22 cellular contexts compared by ENCODE assay signal in genomic region chr11:7981758-7982157, GRCh38. TPM values are rescaled to one million over a fixed set of nuclear protein-coding genes. Genes with fewer than 3 reads are reported as not detected.
DNase-seq lines count a peak whose midpoint lies in the region; ATAC-seq and TF ChIP-seq lines count a peak whose summit lies in the region.
"Had no signal": no experiment of that assay in that cellular context is flagged by ENCODE, and none has a peak within 500 bp of the region (broad histone marks: within the 10 kb centered on the region; RNA-seq: fewer than 3 reads in every experiment).

No MANE protein-coding gene starts in this region.

- BruUV-seq in mammary epithelial cell (replicated peaks; lab: Mats Ljungman, UMichigan) = TSS peak; percentile 68
- no TSS peak for BruUV-seq in PC-3 (replicated peaks; lab: Mats Ljungman, UMichigan)

- peak overlapping the region; percentile 76 for H3K18ac ChIP-seq in mesendoderm (ENCODE audit: low read length)
- H3K18ac ChIP-seq in trophoblast cell (ENCODE audit: low read length) = no peak overlapping the region

- no peak overlapping the region for H3K4ac ChIP-seq in mesendoderm (ENCODE audit: low read depth, low read length)
- H3K4ac ChIP-seq in trophoblast cell (ENCODE audit: low read depth, low read length) = no peak overlapping the region

- dilution Hi-C loops in mammary epithelial cell (cut with HindIII; ENCODE audit: low sequenced_read_pairs) = no loop called here

- H3K56ac ChIP-seq in mesendoderm (ENCODE audit: low read length) = no peak overlapping the region

- H3K4me1 ChIP-seq in mammary epithelial cell (ENCODE audit: insufficient read depth, low read length) = peaks cover 23% of the 10 kb centered on the region
- no peaks in the 10 kb centered on the region for H3K4me1 ChIP-seq in breast epithelium
- peaks cover 19% of the 10 kb centered on the region for H3K4me1 ChIP-seq in PC-3 (ENCODE audit: insufficient read depth, low read length)
- H3K4me1 ChIP-seq in mesendoderm (ENCODE audit: control insufficient read depth, low read depth, low read length) = peaks cover 3% of the 10 kb centered on the region
- peaks cover 0 to 2% of the 10 kb centered on the region in 2 experiments for H3K4me1 ChIP-seq in trophoblast cell (ENCODE audit: control insufficient read depth in 1 of 2, insufficient read depth in 2 of 2, low read length in 2 of 2)
- H3K4me1 ChIP-seq in heart left ventricle = peaks cover 0 to 8% (median 3%) of the 10 kb centered on the region in 12 donors

- H2BK12ac ChIP-seq in trophoblast cell (ENCODE audit: low read length) = peak overlapping the region; percentile 44

- H3K4me3 ChIP-seq in mammary epithelial cell (replicated peaks in 1 of 3; ENCODE audit: insufficient read depth in 1 of 3, low read depth in 2 of 3, low read length in 3 of 3) = no peak overlapping the region
- H3K4me3 ChIP-seq in breast epithelium = no peak overlapping the region
- H3K4me3 ChIP-seq in PC-3 (ENCODE audit: low read length) = no peak overlapping the region
- no peak overlapping the region for H3K4me3 ChIP-seq in mesendoderm (ENCODE audit: low read length)
- no peak overlapping the region for H3K4me3 ChIP-seq in trophoblast cell (ENCODE audit: low read depth, low read length)
- no peak overlapping the region for H3K4me3 ChIP-seq in heart left ventricle
- H3K4me3 ChIP-seq: A549, BLaER1, GM12878, HAP-1 had no signal

- TF ChIP-seq CTCF in mammary epithelial cell (conservative IDR thresholded peaks at IDR 0.05 in 1 of 2, IDR thresholded peaks at IDR 0.05 in 1 of 2; ENCODE audit: extremely low read depth in 1 of 2, insufficient read depth in 1 of 2, low read depth in 1 of 2, low read length in 2 of 2) (no peak), breast epithelium (IDR thresholded peaks at IDR 0.05) (no peak), PC-3 (conservative IDR thresholded peaks at IDR 0.05; ENCODE audit: low read depth, low read length) (no peak), heart left ventricle (IDR thresholded peaks at IDR 0.05) (no peak)

- H3K4me2 ChIP-seq in mammary epithelial cell (ENCODE audit: insufficient read depth, low read depth, low read length) = no peak overlapping the region
- no peak overlapping the region for H3K4me2 ChIP-seq in PC-3 (ENCODE audit: low read length)
- no peak overlapping the region for H3K4me2 ChIP-seq in mesendoderm (ENCODE audit: low read length)
- H3K4me2 ChIP-seq in trophoblast cell (ENCODE audit: low read length) = no peak overlapping the region
- H3K4me2 ChIP-seq: A549, BLaER1 had no signal

- H4K20me1 ChIP-seq in mammary epithelial cell (ENCODE audit: insufficient read depth, low read length) (no peaks in the 10 kb centered on the region), PC-3 (ENCODE audit: low read length) (no peaks in the 10 kb centered on the region)
- H4K20me1 ChIP-seq: BLaER1 had no signal

- H4K8ac ChIP-seq in mesendoderm (ENCODE audit: low read depth, low read length) (no peak overlapping the region), trophoblast cell (ENCODE audit: low read depth, low read length) (no peak overlapping the region)

- H3K36me3 ChIP-seq in mammary epithelial cell (ENCODE audit: insufficient read depth, low read length) (no peaks in the 10 kb centered on the region), breast epithelium (no peaks in the 10 kb centered on the region), PC-3 (ENCODE audit: low read depth, low read length) (no peaks in the 10 kb centered on the region), mesendoderm (ENCODE audit: control insufficient read depth, insufficient read depth, low read length) (no peaks in the 10 kb centered on the region), trophoblast cell (ENCODE audit: control insufficient read depth in 1 of 2, insufficient read depth in 2 of 2, low read length in 2 of 2) (no peaks in the 10 kb centered on the region), heart left ventricle (no peaks in the 10 kb centered on the region)
- H3K36me3 ChIP-seq: BLaER1, HAP-1 had no signal

- ATAC-seq in PC-3 (no peak), heart left ventricle (no peak), HG03439 (IDR thresholded peaks at IDR 0.05; ENCODE audit: unreplicated experiment) (no peak), HG02852 (IDR thresholded peaks at IDR 0.05; ENCODE audit: unreplicated experiment) (no peak)
- ATAC-seq: A549 had no signal

- no peak overlapping the region for H2BK15ac ChIP-seq in mesendoderm (replicated peaks; ENCODE audit: low read depth)

- no peak overlapping the region for H2AFZ ChIP-seq in mammary epithelial cell (ENCODE audit: low read depth, low read length)
- peak overlapping the region; percentile 12; the same call in 1 of the 2 replicates for H2AFZ ChIP-seq in PC-3 (ENCODE audit: low read length)
- H2AFZ ChIP-seq in trophoblast cell (ENCODE audit: insufficient read depth, low read length, poor library complexity) = no peak overlapping the region

- H3K9ac ChIP-seq in mammary epithelial cell (ENCODE audit: insufficient read depth, low read length) = no peak overlapping the region
- H3K9ac ChIP-seq in PC-3 (ENCODE audit: low read length) = no peak overlapping the region
- H3K9ac ChIP-seq in mesendoderm (ENCODE audit: low read length) = no peak overlapping the region
- H3K9ac ChIP-seq in trophoblast cell (ENCODE audit: low read length) = no peak overlapping the region
- H3K9ac ChIP-seq: BLaER1 had no signal

- H3K14ac ChIP-seq in trophoblast cell (ENCODE audit: low read length) = no peak overlapping the region

- no peak overlapping the region for H4K5ac ChIP-seq in mesendoderm (ENCODE audit: low read length)

- 42% methylated on average over 1 of the region's 1 CpG for WGBS in mammary epithelial cell (ENCODE audit: low coverage, missing lambda C conversion rate)
- no CpG with 5 or more reads among the region's 1 CpG for WGBS in mesendoderm (ENCODE audit: extremely low coverage, insufficient coverage, low lambda C conversion rate)
- no CpG with 5 or more reads among the region's 1 CpG for WGBS in trophoblast cell (ENCODE audit: extremely low coverage, insufficient coverage, insufficient read length)
- WGBS in heart left ventricle, 4 donors = 56 to 69% (median 66%) methylated on average over 1 of the region's 1 CpG

- no peak overlapping the region for H2BK120ac ChIP-seq in mesendoderm (ENCODE audit: low read depth, low read length)
- no peak overlapping the region for H2BK120ac ChIP-seq in trophoblast cell (ENCODE audit: insufficient read depth, low read length, poor library complexity)

- no peaks in the 10 kb centered on the region for H3K9me3 ChIP-seq in mammary epithelial cell (replicated peaks; ENCODE audit: insufficient read depth, low read length)
- H3K9me3 ChIP-seq in breast epithelium = no peaks in the 10 kb centered on the region
- H3K9me3 ChIP-seq in PC-3 (ENCODE audit: low read length) = no peaks in the 10 kb centered on the region
- H3K9me3 ChIP-seq in trophoblast cell (ENCODE audit: insufficient read depth, low read depth, low read length) = no peaks in the 10 kb centered on the region
- H3K9me3 ChIP-seq in heart left ventricle = no peaks in the 10 kb centered on the region
- H3K9me3 ChIP-seq: A549, BLaER1, HAP-1 had no signal

- TF ChIP-seq POLR2A in breast epithelium (IDR thresholded peaks at IDR 0.05) (no peak), heart left ventricle (IDR thresholded peaks at IDR 0.05) (no peak)

- H2BK5ac ChIP-seq in mesendoderm (ENCODE audit: low read length) (no peak overlapping the region), trophoblast cell (ENCODE audit: low read depth, low read length, poor library complexity) (no peak overlapping the region)

- H3K27me3 ChIP-seq in mammary epithelial cell (ENCODE audit: insufficient read depth, low read length) (no peaks in the 10 kb centered on the region), breast epithelium (no peaks in the 10 kb centered on the region), PC-3 (ENCODE audit: low read length) (no peaks in the 10 kb centered on the region), mesendoderm (ENCODE audit: insufficient read depth, low read length, poor library complexity) (no peaks in the 10 kb centered on the region), trophoblast cell (ENCODE audit: insufficient read depth, low read length) (no peaks in the 10 kb centered on the region), heart left ventricle (no peaks in the 10 kb centered on the region)
- H3K27me3 ChIP-seq: BLaER1 had no signal

- H3F3A ChIP-seq in PC-3 (ENCODE audit: low read length, unreplicated experiment) = no peaks in the 10 kb centered on the region

- H4K12ac ChIP-seq in trophoblast cell (ENCODE audit: low read depth, low read length) = no peak overlapping the region

- CTCF ChIA-PET in mammary epithelial cell (lab: Charles Lee; ENCODE audit: low non-redundant PET) (no interaction called here), PC-3 (lab: Charles Lee) (no interaction called here)

- intact Hi-C loops in mammary epithelial cell (cut with micrococcal nuclease) = loop anchor here (10.0 kb wide), 1 partner anchor 467 kb away; the partner anchor contains the start of gene PPFIBP2
- intact Hi-C loops in breast epithelium (cut with DNase I; ENCODE audit: low total_unique reads) = loop anchor here (10.0 kb wide), 1 partner anchor 87 kb away; no protein-coding TSS in a partner anchor
- intact Hi-C loops in PC-3 (cut with micrococcal nuclease) = no loop called here
- intact Hi-C loops in heart left ventricle (cut with DNase I) = loop anchor here in 5 of 10 donors (5.0 to 10.0 kb wide), 4 partner anchors 89 to 887 kb away; no protein-coding TSS in a partner anchor

- no peak for DNase-seq in mammary epithelial cell
- no peak for DNase-seq in breast epithelium (ENCODE audit: low spot score in 2 of 2)
- DNase-seq in PC-3 = no peak
- no peak for DNase-seq in mesendoderm
- no peak for DNase-seq in trophoblast cell
- DNase-seq in heart left ventricle = no peak
- DNase-seq: Calu3; CD4-positive, alpha-beta memory T cell; DMS 273 treated with DMSO at 0.1 percent for 48 hours; DMS53; DND-41; EL had no signal

- H3K79me1 ChIP-seq in mesendoderm (ENCODE audit: low read length) (no peaks in the 10 kb centered on the region), trophoblast cell (ENCODE audit: low read length) (peaks cover 2% of the 10 kb centered on the region)

- peaks cover 3% of the 10 kb centered on the region for H3K79me2 ChIP-seq in mammary epithelial cell (ENCODE audit: insufficient read depth, low read length)
- no peaks in the 10 kb centered on the region for H3K79me2 ChIP-seq in PC-3 (ENCODE audit: low read length)
- H3K79me2 ChIP-seq in mesendoderm (ENCODE audit: control insufficient read depth, insufficient read depth, low read length) = no peaks in the 10 kb centered on the region
- H3K79me2 ChIP-seq in trophoblast cell (ENCODE audit: control insufficient read depth, insufficient read depth, low read length, poor library complexity) = no peaks in the 10 kb centered on the region

- H3K27ac ChIP-seq in mammary epithelial cell (ENCODE audit: insufficient read depth, low read depth, low read length) (no peak overlapping the region), breast epithelium (no peak overlapping the region), PC-3 (ENCODE audit: low read length) (no peak overlapping the region), mesendoderm (ENCODE audit: low read depth, low read length) (no peak overlapping the region), trophoblast cell (ENCODE audit: low read depth, low read length) (no peak overlapping the region), heart left ventricle (no peak overlapping the region)
- H3K27ac ChIP-seq: 22Rv1, A549, BLaER1 had no signal

- in situ Hi-C loops in mammary epithelial cell (cut with MboI; ENCODE audit: low sequenced_read_pairs in 2 of 2) = no loop called here

- H4K91ac ChIP-seq in trophoblast cell (ENCODE audit: low read depth, low read length) = no peak overlapping the region

- H2AK5ac ChIP-seq in mesendoderm (ENCODE audit: low read length) (peak overlapping the region; percentile 14), trophoblast cell (ENCODE audit: low read length) (no peak overlapping the region)

- POLR2A ChIA-PET in PC-3 (lab: Charles Lee; ENCODE audit: unreplicated experiment) = no interaction called here

- H3K9me2 ChIP-seq in PC-3 (replicated peaks; ENCODE audit: low read length) = no peaks in the 10 kb centered on the region

- no peak overlapping the region for H3K23ac ChIP-seq in mesendoderm (ENCODE audit: low read length)
- H3K23ac ChIP-seq in trophoblast cell (ENCODE audit: low read length) = no peak overlapping the region

RNA-seq across cellular contexts. Expression of gene EIF3F, which starts 5.4 kb away (rescaled TPM):
- 100 to 1,000 TPM; 234 to 399 TPM for total RNA-seq in mammary epithelial cell
- polyA plus RNA-seq in mammary epithelial cell = 247 TPM
- 345 TPM for polyA minus RNA-seq in mammary epithelial cell
- 100 to 1,000 TPM; 145 to 180 (median 151) TPM for total RNA-seq in breast epithelium
- 182 and 227 TPM in 2 replicates for total RNA-seq in PC-3 (2014; rRNA removed)
- 498 TPM for polyA plus RNA-seq in mesendoderm (2013, experiment 1 of 2)
- 521 TPM for polyA plus RNA-seq in mesendoderm (2013, experiment 2 of 2)
- polyA plus RNA-seq in trophoblast cell (2013) = 560 and 594 TPM in 2 replicates
- 100 to 1,000 TPM; 134 to 181 (median 147) TPM for total RNA-seq in heart left ventricle
- polyA plus RNA-seq in heart left ventricle = 100 to 1,000 TPM; 103 to 434 TPM

RNA-seq across cellular contexts. Expression of gene NLRP10, which starts 16.5 kb away (rescaled TPM):
- 10 to 100 TPM in 1 of 2 donors, 1 to 10 TPM in 1; 9.2 to 18.0 TPM for total RNA-seq in mammary epithelial cell
- 4.9 TPM for polyA plus RNA-seq in mammary epithelial cell
- 27.5 TPM for polyA minus RNA-seq in mammary epithelial cell
- not detected for total RNA-seq in breast epithelium
- total RNA-seq in PC-3 (2014; rRNA removed) = 1.9 and 8.9 TPM in 2 replicates
- 0.04 TPM for polyA plus RNA-seq in mesendoderm (2013, experiment 1 of 2)
- 0.04 TPM for polyA plus RNA-seq in mesendoderm (2013, experiment 2 of 2)
- polyA plus RNA-seq in trophoblast cell (2013) = 0.04 and 0.15 TPM in 2 replicates
- total RNA-seq in heart left ventricle = not detected
- not detected for polyA plus RNA-seq in heart left ventricle
- total RNA-seq: Calu3; CD4-positive, alpha-beta memory T cell; G401; GM12878; H4 had no signal
- polyA plus RNA-seq: A549; CD14-positive monocyte; CD4-positive, alpha-beta memory T cell had no signal

RNA-seq across cellular contexts. Expression of gene OR10A3, which starts 40.2 kb away (rescaled TPM):
- total RNA-seq in mammary epithelial cell (under 1 TPM in 1 of 2 donors, not detected in 1; 0.17 TPM), breast epithelium (not detected), PC-3 (2014; rRNA removed) (not detected in 2 replicates), heart left ventricle (not detected)
- polyA plus RNA-seq in mammary epithelial cell (not detected), heart left ventricle (not detected)
- not detected for polyA minus RNA-seq in mammary epithelial cell
- not detected for polyA plus RNA-seq in mesendoderm (2013, experiment 1 of 2)
- polyA plus RNA-seq in mesendoderm (2013, experiment 2 of 2) = not detected
- not detected in 2 replicates for polyA plus RNA-seq in trophoblast cell (2013)
- total RNA-seq: Calu3; CD4-positive, alpha-beta memory T cell; G401; GM12878; H4 had no signal
- polyA plus RNA-seq: A549; CD14-positive monocyte; CD4-positive, alpha-beta memory T cell had no signal

RNA-seq across cellular contexts. Expression of gene OR10A6, which starts 50.7 kb away (rescaled TPM):
- total RNA-seq in mammary epithelial cell (not detected), breast epithelium (not detected), PC-3 (2014; rRNA removed) (not detected in 2 replicates), heart left ventricle (not detected)
- polyA plus RNA-seq in mammary epithelial cell (0.02 TPM), heart left ventricle (not detected)
- polyA minus RNA-seq in mammary epithelial cell = not detected
- not detected for polyA plus RNA-seq in mesendoderm (2013, experiment 1 of 2)
- polyA plus RNA-seq in mesendoderm (2013, experiment 2 of 2) = not detected
- not detected in 2 replicates for polyA plus RNA-seq in trophoblast cell (2013)
- total RNA-seq: Calu3; CD4-positive, alpha-beta memory T cell; G401; GM12878; H4 had no signal
- polyA plus RNA-seq: A549; CD14-positive monocyte; CD4-positive, alpha-beta memory T cell; GM12878 had no signal
